ENCODE assay signal across 8 cellular contexts in genomic region chr16:78742501-78743283, GRCh38.
DNase-seq lines count a peak whose midpoint lies in the region; ATAC-seq and TF ChIP-seq lines count a peak whose summit lies in the region.

No MANE protein-coding gene starts in this region.

- POLR2A ChIA-PET in naive thymus-derived CD4-positive, alpha-beta T cell (lab: Charles Lee), result interaction anchor here (0.8 kb wide), 1 partner anchor 26 kb away, joined by 3 read pairs; no protein-coding TSS in a partner anchor

- H3K4me1 ChIP-seq in OCI-LY1 (ENCODE audit: insufficient read depth, low read length, severe bottlenecking), result no peaks in the 10 kb centered on the region
- H3K4me1 ChIP-seq in naive thymus-derived CD4-positive, alpha-beta T cell (ENCODE audit: control insufficient read depth in 2 of 2, insufficient read depth in 2 of 2, low read length in 2 of 2), result peaks cover 12 to 22% of the 10 kb centered on the region in 2 donors
- H3K4me1 ChIP-seq in tibial artery, result peaks cover 0 to 17% (median 8%) of the 10 kb centered on the region in 4 donors
- H3K4me1 ChIP-seq in HAP-1, result no peaks in the 10 kb centered on the region

- H3K9ac ChIP-seq in OCI-LY1 (ENCODE audit: low read length), result no peak overlapping the region

- H3K4me3 Mint-ChIP-seq in activated T-helper 2 cell treated with anti-CD3 and anti-CD28 coated beads, Interferon-gamma antibody, Interleukin-2, Interleukin-4, amounts not matched to agents 10 μg/mL and 5 μg/mL and 100 μg/mL, durations not matched to agents 14 hours and 24 hours and 36 hours (ENCODE audit: low read depth), result peak overlapping the region; percentile 72
- peak overlapping the region; percentile 61 to 84 (median 77) for H3K4me3 Mint-ChIP-seq in naive thymus-derived CD4-positive, alpha-beta T cell

- no peaks in the 10 kb centered on the region for H3K79me2 ChIP-seq in OCI-LY1 (ENCODE audit: insufficient read depth, low read length)

- H3K9me3 ChIP-seq in OCI-LY1 (ENCODE audit: low read length) (no peaks in the 10 kb centered on the region), tibial artery (no peaks in the 10 kb centered on the region), HAP-1 (no peaks in the 10 kb centered on the region)
- no peaks in the 10 kb centered on the region for H3K9me3 ChIP-seq in naive thymus-derived CD4-positive, alpha-beta T cell (ENCODE audit: control insufficient read depth in 2 of 3, low read length in 3 of 3)

- no peaks in the 10 kb centered on the region for H3K27me3 ChIP-seq in OCI-LY1 (ENCODE audit: insufficient read depth, low read length)
- no peaks in the 10 kb centered on the region for H3K27me3 ChIP-seq in naive thymus-derived CD4-positive, alpha-beta T cell (ENCODE audit: control insufficient read depth in 2 of 2, insufficient read depth in 2 of 2, low read length in 2 of 2)
- no peaks in the 10 kb centered on the region for H3K27me3 ChIP-seq in tibial artery
- no peaks in the 10 kb centered on the region for H3K27me3 ChIP-seq in HAP-1 (ENCODE audit: low read depth)

- peak overlapping the region; percentile 86 for H3K27ac Mint-ChIP-seq in activated T-helper 2 cell treated with anti-CD3 and anti-CD28 coated beads, Interferon-gamma antibody, Interleukin-2, Interleukin-4, amounts not matched to agents 10 μg/mL and 5 μg/mL and 100 μg/mL, durations not matched to agents 14 hours and 24 hours and 36 hours
- H3K27ac Mint-ChIP-seq in naive thymus-derived CD4-positive, alpha-beta T cell, result peak overlapping the region; percentile 86 to 98 (median 93)

- no peaks in the 10 kb centered on the region for H3F3A ChIP-seq in OCI-LY1 (ENCODE audit: insufficient read depth, low read length)

- intact Hi-C loops in activated T-helper 2 cell treated with anti-CD3 and anti-CD28 coated beads, Interferon-gamma antibody, Interleukin-2, Interleukin-4, amounts not matched to agents 10 μg/mL and 5 μg/mL and 100 μg/mL, durations not matched to agents 14 hours and 24 hours and 36 hours (cut with micrococcal nuclease), result loop anchor here (1.0 to 2.0 kb wide), 2 partner anchors 36 kb away; no protein-coding TSS in a partner anchor
- intact Hi-C loops in naive thymus-derived CD4-positive, alpha-beta T cell (cut with micrococcal nuclease), result loop anchor here (1.0 to 5.0 kb wide), 5 partner anchors 28 to 858 kb away; partner anchors contain the start of genes MAF (in 1 of the 2) and WWOX (in 1 of the 2)
- intact Hi-C loops in tibial artery (cut with DNase I; ENCODE audit: low total_unique reads), result no loop called here

- peak; percentile 68 for DNase-seq in activated T-helper 2 cell treated with anti-CD3 and anti-CD28 coated beads, Interferon-gamma antibody, Interleukin-2, Interleukin-4, amounts not matched to agents 10 μg/mL and 5 μg/mL and 100 μg/mL, durations not matched to agents 14 hours and 24 hours and 36 hours (ENCODE audit: low spot score)
- peak; percentile 27 to 72 (median 46) for DNase-seq in naive thymus-derived CD4-positive, alpha-beta T cell
- DNase-seq in tibial artery, result peak; percentile 42 to 68
- no peak for DNase-seq in NCI-H2107 (lab: John Stamatoyannopoulos, UW)
- DNase-seq in HAP-1 (ENCODE audit: low spot score in 2 of 2), result no peak

- H3K9me3 Mint-ChIP-seq in activated T-helper 2 cell treated with anti-CD3 and anti-CD28 coated beads, Interferon-gamma antibody, Interleukin-2, Interleukin-4, amounts not matched to agents 10 μg/mL and 5 μg/mL and 100 μg/mL, durations not matched to agents 14 hours and 24 hours and 36 hours, result peaks cover 5% of the 10 kb centered on the region
- peaks cover 0 to 3% (median 0%) of the 10 kb centered on the region in 11 donors for H3K9me3 Mint-ChIP-seq in naive thymus-derived CD4-positive, alpha-beta T cell

- TF ChIP-seq CTCF in OCI-LY1 (IDR thresholded peaks at IDR 0.05; ENCODE audit: low read length) (no peak), tibial artery (IDR thresholded peaks at IDR 0.05) (no peak)

- no peaks in the 10 kb centered on the region for H3K9me2 ChIP-seq in OCI-LY1 (ENCODE audit: low read depth, low read length)

- H3K4me2 ChIP-seq in OCI-LY1 (ENCODE audit: low read length), result peak overlapping the region; percentile 23; the same call in 1 of the 2 replicates

- H3K27ac ChIP-seq in OCI-LY1 (ENCODE audit: low read depth, low read length, poor library complexity, severe bottlenecking) (no peak overlapping the region), tibial artery (peak overlapping the region in 1 of 2 donors; percentile 38)
- H3K27ac ChIP-seq in naive thymus-derived CD4-positive, alpha-beta T cell (ENCODE audit: low read depth, low read length), result peak overlapping the region; percentile 73

- H3K27me3 Mint-ChIP-seq in activated T-helper 2 cell treated with anti-CD3 and anti-CD28 coated beads, Interferon-gamma antibody, Interleukin-2, Interleukin-4, amounts not matched to agents 10 μg/mL and 5 μg/mL and 100 μg/mL, durations not matched to agents 14 hours and 24 hours and 36 hours (ENCODE audit: low read depth), result peaks cover 8% of the 10 kb centered on the region
- no peaks in the 10 kb centered on the region for H3K27me3 Mint-ChIP-seq in naive thymus-derived CD4-positive, alpha-beta T cell

- ATAC-seq in GM18499 (IDR thresholded peaks at IDR 0.05; ENCODE audit: insufficient read depth, unreplicated experiment) (peak; percentile 93), HG02623 (IDR thresholded peaks at IDR 0.05; ENCODE audit: unreplicated experiment) (peak; percentile 97)
- peak; percentile 93 for ATAC-seq in naive thymus-derived CD4-positive, alpha-beta T cell

- no peaks in the 10 kb centered on the region for H3K36me3 ChIP-seq in OCI-LY1 (ENCODE audit: insufficient read depth, low read length)
- no peaks in the 10 kb centered on the region for H3K36me3 ChIP-seq in naive thymus-derived CD4-positive, alpha-beta T cell (ENCODE audit: control insufficient read depth in 2 of 3, insufficient read depth in 3 of 3, low read length in 3 of 3)
- H3K36me3 ChIP-seq in tibial artery, result no peaks in the 10 kb centered on the region
- no peaks in the 10 kb centered on the region for H3K36me3 ChIP-seq in HAP-1 (replicated peaks)

- in situ Hi-C loops in HAP-1 (cut with MboI; ENCODE audit: low sequenced_read_pairs), result no loop called here

- H4K20me1 ChIP-seq in OCI-LY1 (ENCODE audit: insufficient read depth, low read length), result no peaks in the 10 kb centered on the region

- H3K36me3 Mint-ChIP-seq in activated T-helper 2 cell treated with anti-CD3 and anti-CD28 coated beads, Interferon-gamma antibody, Interleukin-2, Interleukin-4, amounts not matched to agents 10 μg/mL and 5 μg/mL and 100 μg/mL, durations not matched to agents 14 hours and 24 hours and 36 hours (ENCODE audit: low read depth), result peaks cover 2% of the 10 kb centered on the region
- peaks cover 0 to 9% (median 2%) of the 10 kb centered on the region in 5 donors for H3K36me3 Mint-ChIP-seq in naive thymus-derived CD4-positive, alpha-beta T cell

- peaks cover 17% of the 10 kb centered on the region for H3K4me1 Mint-ChIP-seq in activated T-helper 2 cell treated with anti-CD3 and anti-CD28 coated beads, Interferon-gamma antibody, Interleukin-2, Interleukin-4, amounts not matched to agents 10 μg/mL and 5 μg/mL and 100 μg/mL, durations not matched to agents 14 hours and 24 hours and 36 hours (ENCODE audit: low read depth)
- H3K4me1 Mint-ChIP-seq in naive thymus-derived CD4-positive, alpha-beta T cell, result peaks cover 5 to 23% (median 20%) of the 10 kb centered on the region in 7 donors

- H3K4me3 ChIP-seq in OCI-LY1 (ENCODE audit: low read depth, low read length, poor library complexity, severe bottlenecking) (no peak overlapping the region), tibial artery (no peak overlapping the region), HAP-1 (no peak overlapping the region)
- peak overlapping the region; percentile 62 for H3K4me3 ChIP-seq in naive thymus-derived CD4-positive, alpha-beta T cell (ENCODE audit: low read length)

- no peak overlapping the region for H2AFZ ChIP-seq in OCI-LY1 (ENCODE audit: low read length)

- CTCF ChIA-PET in naive thymus-derived CD4-positive, alpha-beta T cell (lab: Charles Lee), result no interaction called here

Comparison
In these comparisons a context has a peak if more than half of its experiments do, and no peak if none do; other contexts are left out.
1. DNase-seq: peak in activated T-helper 2 cell treated with anti-CD3 and anti-CD28 coated beads, Interferon-gamma antibody, Interleukin-2, Interleukin-4, amounts not matched to agents 10 μg/mL and 5 μg/mL and 100 μg/mL, durations not matched to agents 14 hours and 24 hours and 36 hours (single experiment), naive thymus-derived CD4-positive, alpha-beta T cell (9 of 9) and tibial artery (2 of 2); none in NCI-H2107 (single experiment) and HAP-1 (0 of 2).
2. Peak in every context shown above with its lines, with median percentiles within 50 percentile points of each other: ATAC-seq.